Comparison of ENCODE assay signal across 1 cellular context in the genomic region with DNA sequence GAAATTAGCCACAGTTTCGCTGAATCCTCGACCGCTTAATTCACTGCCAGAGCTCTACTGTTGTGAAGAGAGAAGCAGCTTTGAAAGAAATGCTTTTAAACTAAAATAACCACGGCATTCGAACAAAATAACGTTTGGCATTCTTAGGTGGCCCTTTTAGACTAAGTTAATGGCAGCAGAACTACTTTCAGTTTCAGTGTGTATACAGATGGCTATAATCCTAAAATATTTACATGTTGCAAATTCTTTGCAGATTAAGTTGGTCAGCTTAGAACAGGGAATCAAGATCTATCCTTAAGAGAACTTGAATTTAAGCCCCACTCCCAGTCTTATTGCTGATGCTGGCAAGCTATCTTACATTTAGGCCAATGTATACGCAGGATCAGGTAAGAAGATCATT.
TF ChIP-seq lines count a peak whose summit lies in the region.

No MANE protein-coding gene starts in this region.

TF ChIP-seq in WTC11, 78 proteins besides CTCF, POLR2A, EP300 and RAD21 (continued from another document):
- TF ChIP-seq, protein P1, sequence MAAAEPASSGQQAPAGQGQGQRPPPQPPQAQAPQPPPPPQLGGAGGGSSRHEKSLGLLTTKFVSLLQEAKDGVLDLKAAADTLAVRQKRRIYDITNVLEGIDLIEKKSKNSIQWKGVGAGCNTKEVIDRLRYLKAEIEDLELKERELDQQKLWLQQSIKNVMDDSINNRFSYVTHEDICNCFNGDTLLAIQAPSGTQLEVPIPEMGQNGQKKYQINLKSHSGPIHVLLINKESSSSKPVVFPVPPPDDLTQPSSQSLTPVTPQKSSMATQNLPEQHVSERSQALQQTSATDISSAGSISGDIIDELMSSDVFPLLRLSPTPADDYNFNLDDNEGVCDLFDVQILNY (CRISPR knock-in tag; IDR thresholded peaks at IDR 0.05): no peak
- no peak for TF ChIP-seq CBFB (CRISPR knock-in tag; IDR thresholded peaks at IDR 0.05; ENCODE audit: low read depth)
